Comparison of ENCODE assay signal across 20 cellular contexts in the genomic region with DNA sequence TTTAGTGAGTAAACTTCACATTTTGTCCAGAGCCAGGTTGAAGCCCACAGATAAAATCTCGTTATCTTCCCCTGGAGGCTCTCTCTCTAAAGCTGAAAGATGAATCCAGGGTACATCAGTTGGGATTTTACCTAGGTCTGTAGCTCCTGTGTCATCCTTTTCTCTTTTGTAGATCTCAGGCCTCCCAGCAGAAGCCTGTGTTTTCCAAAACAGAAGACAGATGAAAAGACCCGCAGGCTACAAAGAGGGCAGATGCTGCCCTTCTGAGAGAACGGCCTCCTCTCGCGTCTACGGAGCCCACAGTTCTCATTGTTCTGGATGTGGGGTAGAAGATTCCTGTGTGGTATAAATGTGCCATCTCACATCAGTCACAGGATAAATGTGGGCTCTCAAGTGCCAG.
DNase-seq lines count a peak whose midpoint lies in the region; ATAC-seq and TF ChIP-seq lines count a peak whose summit lies in the region.
"Had no signal": no experiment of that assay in that cellular context is flagged by ENCODE, and none has a peak within 500 bp of the region (broad histone marks: within the 10 kb centered on the region; RNA-seq: fewer than 3 reads in every experiment).

No MANE protein-coding gene starts in this region.

- no peak overlapping the region for H3K27ac ChIP-seq in GM23338 (ENCODE audit: low read depth)
- H3K27ac ChIP-seq: GM23248 had no signal

- peaks cover 3% of the 10 kb centered on the region for H3K4me1 ChIP-seq in GM23338 (ENCODE audit: insufficient read depth)
- H3K4me1 ChIP-seq: BE2C had no signal

- H3K9me3 Mint-ChIP-seq in GM23338 (no peaks in the 10 kb centered on the region; the same call in 2 of the 3 replicates), glutamatergic neuron (ENCODE audit: unreplicated experiment) (peaks cover 2% of the 10 kb centered on the region)
- H3K9me3 Mint-ChIP-seq: CD8-positive, alpha-beta memory T cell; HFFc6 had no signal

- no peaks in the 10 kb centered on the region for H4K20me1 ChIP-seq in GM23338 (replicated peaks; ENCODE audit: insufficient read depth)

- no peaks in the 10 kb centered on the region for H3K79me2 ChIP-seq in GM23338 (replicated peaks; ENCODE audit: insufficient read depth)

- DNase-seq in ELF-1 (ENCODE audit: low read depth, low spot score) (peak; percentile 72), GM23338 (ENCODE audit: low spot score) (no peak), glutamatergic neuron (no peak), UCSD-AML1 (lab: John Stamatoyannopoulos, UW; ENCODE audit: unreplicated experiment) (no peak)
- DNase-seq: ACHN; BE2C; C1 segment of cervical spinal cord; CD4-positive, CD25-positive, alpha-beta regulatory T cell; CD8-positive, alpha-beta memory T cell; COR-L47; DMS79 treated with DMSO at 0.1 percent for 48 hours; GM23248; H7; HFFc6; KG1 had no signal

- H3K9me2 ChIP-seq in GM23338 (ENCODE audit: insufficient read depth), result no peaks in the 10 kb centered on the region

- H3K27me3 Mint-ChIP-seq in GM23338 (ENCODE audit: insufficient read depth, low read depth, poor library complexity) (no peaks in the 10 kb centered on the region), glutamatergic neuron (ENCODE audit: unreplicated experiment) (peaks cover 1% of the 10 kb centered on the region)

- no peaks in the 10 kb centered on the region for H3K27me3 ChIP-seq in GM23338 (ENCODE audit: insufficient read depth)
- H3K27me3 ChIP-seq: BE2C had no signal

- H3K27ac Mint-ChIP-seq in GM23338, result no peak overlapping the region
- peak overlapping the region; percentile 83 for H3K27ac Mint-ChIP-seq in glutamatergic neuron (ENCODE audit: unreplicated experiment)
- H3K27ac Mint-ChIP-seq: CD4-positive, CD25-positive, alpha-beta regulatory T cell; CD8-positive, alpha-beta memory T cell; HFFc6 had no signal

- no peak overlapping the region for H3K4me2 ChIP-seq in GM23338

- TF ChIP-seq CTCF in GM23338 (conservative IDR thresholded peaks at IDR 0.05; ENCODE audit: low read depth in 2 of 2), result no peak
- no peak for TF ChIP-seq CTCF in glutamatergic neuron (IDR thresholded peaks at IDR 0.05; ENCODE audit: partially characterized antibody, unreplicated experiment)

- H3K36me3 ChIP-seq in GM23338 (ENCODE audit: insufficient read depth), result no peaks in the 10 kb centered on the region
- H3K36me3 ChIP-seq: BE2C had no signal

- ATAC-seq in GM23338 (no peak), SK-N-SH treated with all-trans-retinoic acid at 6 μM for 48 hours (no peak), HG02678 (IDR thresholded peaks at IDR 0.05; ENCODE audit: unreplicated experiment) (no peak), GM21825 (IDR thresholded peaks at IDR 0.05; ENCODE audit: unreplicated experiment) (no peak), HG03460 (IDR thresholded peaks at IDR 0.05; ENCODE audit: unreplicated experiment) (no peak)
- ATAC-seq: HCT116 had no signal

- H3K36me3 Mint-ChIP-seq in GM23338 (ENCODE audit: low read depth) (no peaks in the 10 kb centered on the region), glutamatergic neuron (ENCODE audit: unreplicated experiment) (no peaks in the 10 kb centered on the region)
- H3K36me3 Mint-ChIP-seq: CD4-positive, CD25-positive, alpha-beta regulatory T cell; CD8-positive, alpha-beta memory T cell had no signal

- H3K4me3 Mint-ChIP-seq in GM23338, result no peak overlapping the region
- no peak overlapping the region for H3K4me3 Mint-ChIP-seq in glutamatergic neuron (ENCODE audit: unreplicated experiment)
- H3K4me3 Mint-ChIP-seq: CD4-positive, CD25-positive, alpha-beta regulatory T cell; CD8-positive, alpha-beta memory T cell; HFFc6 had no signal

- no peaks in the 10 kb centered on the region for H3F3A ChIP-seq in GM23338 (replicated peaks; ENCODE audit: low read depth)

- peak overlapping the region; percentile 59 for H2AFZ ChIP-seq in GM23338
- H2AFZ ChIP-seq: GM23248 had no signal

- H3K4me3 ChIP-seq in GM23338, result no peak overlapping the region
- H3K4me3 ChIP-seq: GM23248 had no signal

- H3K4me1 Mint-ChIP-seq in GM23338 (peaks cover 22% of the 10 kb centered on the region), glutamatergic neuron (ENCODE audit: low read depth, unreplicated experiment) (peaks cover 24% of the 10 kb centered on the region)

TF ChIP-seq in GM23338, 12 proteins besides CTCF, POLR2A, EP300 and RAD21 (continues in another document):
- TF ChIP-seq ZNF114 (CRISPR knock-in tag; IDR thresholded peaks at IDR 0.05) (no peak), POLR2AphosphoS5 (IDR thresholded peaks at IDR 0.05; ENCODE audit: low read depth) (no peak), JUNB (IDR thresholded peaks at IDR 0.05; ENCODE audit: unreplicated experiment) (no peak), NANOG (IDR thresholded peaks at IDR 0.05; ENCODE audit: borderline replicate concordance) (no peak)
- TF ChIP-seq, protein P1, sequence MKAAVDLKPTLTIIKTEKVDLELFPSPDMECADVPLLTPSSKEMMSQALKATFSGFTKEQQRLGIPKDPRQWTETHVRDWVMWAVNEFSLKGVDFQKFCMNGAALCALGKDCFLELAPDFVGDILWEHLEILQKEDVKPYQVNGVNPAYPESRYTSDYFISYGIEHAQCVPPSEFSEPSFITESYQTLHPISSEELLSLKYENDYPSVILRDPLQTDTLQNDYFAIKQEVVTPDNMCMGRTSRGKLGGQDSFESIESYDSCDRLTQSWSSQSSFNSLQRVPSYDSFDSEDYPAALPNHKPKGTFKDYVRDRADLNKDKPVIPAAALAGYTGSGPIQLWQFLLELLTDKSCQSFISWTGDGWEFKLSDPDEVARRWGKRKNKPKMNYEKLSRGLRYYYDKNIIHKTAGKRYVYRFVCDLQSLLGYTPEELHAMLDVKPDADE (IDR thresholded peaks at IDR 0.05), result no peak
- TF ChIP-seq, protein P2, sequence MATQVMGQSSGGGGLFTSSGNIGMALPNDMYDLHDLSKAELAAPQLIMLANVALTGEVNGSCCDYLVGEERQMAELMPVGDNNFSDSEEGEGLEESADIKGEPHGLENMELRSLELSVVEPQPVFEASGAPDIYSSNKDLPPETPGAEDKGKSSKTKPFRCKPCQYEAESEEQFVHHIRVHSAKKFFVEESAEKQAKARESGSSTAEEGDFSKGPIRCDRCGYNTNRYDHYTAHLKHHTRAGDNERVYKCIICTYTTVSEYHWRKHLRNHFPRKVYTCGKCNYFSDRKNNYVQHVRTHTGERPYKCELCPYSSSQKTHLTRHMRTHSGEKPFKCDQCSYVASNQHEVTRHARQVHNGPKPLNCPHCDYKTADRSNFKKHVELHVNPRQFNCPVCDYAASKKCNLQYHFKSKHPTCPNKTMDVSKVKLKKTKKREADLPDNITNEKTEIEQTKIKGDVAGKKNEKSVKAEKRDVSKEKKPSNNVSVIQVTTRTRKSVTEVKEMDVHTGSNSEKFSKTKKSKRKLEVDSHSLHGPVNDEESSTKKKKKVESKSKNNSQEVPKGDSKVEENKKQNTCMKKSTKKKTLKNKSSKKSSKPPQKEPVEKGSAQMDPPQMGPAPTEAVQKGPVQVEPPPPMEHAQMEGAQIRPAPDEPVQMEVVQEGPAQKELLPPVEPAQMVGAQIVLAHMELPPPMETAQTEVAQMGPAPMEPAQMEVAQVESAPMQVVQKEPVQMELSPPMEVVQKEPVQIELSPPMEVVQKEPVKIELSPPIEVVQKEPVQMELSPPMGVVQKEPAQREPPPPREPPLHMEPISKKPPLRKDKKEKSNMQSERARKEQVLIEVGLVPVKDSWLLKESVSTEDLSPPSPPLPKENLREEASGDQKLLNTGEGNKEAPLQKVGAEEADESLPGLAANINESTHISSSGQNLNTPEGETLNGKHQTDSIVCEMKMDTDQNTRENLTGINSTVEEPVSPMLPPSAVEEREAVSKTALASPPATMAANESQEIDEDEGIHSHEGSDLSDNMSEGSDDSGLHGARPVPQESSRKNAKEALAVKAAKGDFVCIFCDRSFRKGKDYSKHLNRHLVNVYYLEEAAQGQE (IDR thresholded peaks at IDR 0.05; ENCODE audit: unreplicated experiment), result no peak

TF ChIP-seq in SK-N-SH treated with all-trans-retinoic acid at 6 μM for 48 hours, 23 proteins besides CTCF, POLR2A, EP300 and RAD21:
- no peak for TF ChIP-seq ISL1 (CRISPR knock-in tag; IDR thresholded peaks at IDR 0.05)
- TF ChIP-seq TCF4 (CRISPR knock-in tag; IDR thresholded peaks at IDR 0.05; ENCODE audit: borderline replicate concordance), result peak; percentile 32; the same call in 1 of the 2 replicates
TF ChIP-seq in SK-N-SH treated with all-trans-retinoic acid at 6 μM for 48 hours: peak in this region for 1.
